In genomic region chrX:38641197-38641596, GRCh38 we compare ENCODE assay signal across 1 cellular context.
A peak's percentile ranks its signal among the peaks of the same experiment; 100 is the strongest.
TF ChIP-seq lines count a peak whose summit lies in the region.

No MANE protein-coding gene starts in this region.

TF ChIP-seq in K562, 482 proteins besides CTCF, POLR2A, EP300 and RAD21 (continued from another document):
- TF ChIP-seq HMBOX1 (IDR thresholded peaks at IDR 0.05) = peak; percentile 59
- TF ChIP-seq ZNF175 (CRISPR knock-in tag; IDR thresholded peaks at IDR 0.05; ENCODE audit: low read depth) = no peak
- no peak for TF ChIP-seq HSF4 (CRISPR knock-in tag; IDR thresholded peaks at IDR 0.05; ENCODE audit: borderline replicate concordance)
- peak; percentile 39 for TF ChIP-seq ARID1B (IDR thresholded peaks at IDR 0.05)
- TF ChIP-seq CBFA2T3 (IDR thresholded peaks at IDR 0.05) = peak; percentile 41
- no peak for TF ChIP-seq EZH2 (IDR thresholded peaks at IDR 0.05; ENCODE audit: borderline replicate concordance, low read depth, low read length)
- no peak for TF ChIP-seq ZNF561 (CRISPR knock-in tag; conservative IDR thresholded peaks at IDR 0.05)
- TF ChIP-seq ZNF766 (CRISPR knock-in tag; conservative IDR thresholded peaks at IDR 0.05) = no peak
- no peak for TF ChIP-seq LEF1 (IDR thresholded peaks at IDR 0.05)
- TF ChIP-seq TAL1 (IDR thresholded peaks at IDR 0.05) = no peak
- TF ChIP-seq GABPB1 (CRISPR knock-in tag; IDR thresholded peaks at IDR 0.05) = no peak
- TF ChIP-seq ZBTB34 (CRISPR knock-in tag; IDR thresholded peaks at IDR 0.05) = no peak
- no peak for TF ChIP-seq CEBPZ (IDR thresholded peaks at IDR 0.05; ENCODE audit: borderline replicate concordance, low read depth, low read length)
- TF ChIP-seq TRIM24 (IDR thresholded peaks at IDR 0.05) = 0 out of 4 replicates have a peak, but pooled peaks of 1 of the 2 experiments have one; percentile 10
- no peak for TF ChIP-seq DDX20 (tag; IDR thresholded peaks at IDR 0.05; ENCODE audit: low read depth)
- TF ChIP-seq CREB1 (IDR thresholded peaks at IDR 0.05) = peak; percentile 54; the same call in 1 of the 2 replicates
- TF ChIP-seq CREB1 (CRISPR knock-in tag; IDR thresholded peaks at IDR 0.05) = no peak
- TF ChIP-seq PML (IDR thresholded peaks at IDR 0.05; ENCODE audit: low read length) = no peak
